27 cellular contexts compared by ENCODE assay signal in the genomic region with DNA sequence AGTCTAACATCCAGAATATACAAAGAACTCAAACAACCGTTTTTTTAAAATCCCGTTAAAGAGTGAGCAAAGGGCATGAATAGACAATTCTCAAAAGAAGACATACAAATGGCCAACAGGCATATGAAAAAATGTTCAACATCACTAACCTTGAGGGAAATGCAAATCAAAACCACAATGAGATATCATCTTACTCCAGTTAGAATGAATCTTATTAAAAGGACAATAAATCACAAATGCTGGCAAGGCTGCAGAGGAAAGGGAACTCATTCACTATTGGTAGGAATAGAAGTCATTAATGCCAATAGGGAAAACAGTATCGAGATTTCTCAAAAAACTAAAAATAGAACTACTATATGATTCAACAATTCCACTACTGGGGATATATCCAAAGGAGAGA.
"Had no signal": no experiment of that assay in that cellular context is flagged by ENCODE, and none has a peak within 500 bp of the region (broad histone marks: within the 10 kb centered on the region; RNA-seq: fewer than 3 reads in every experiment).

No MANE protein-coding gene starts in this region.

- H3K4me2 ChIP-seq: neural progenitor cell, smooth muscle cell had no signal

- H3K36me3 ChIP-seq: left ventricle myocardium inferior, neutrophil, right atrium auricular region, right lobe of liver, tibial nerve, uterus had no signal

- H3K27me3 Mint-ChIP-seq: stimulated activated memory B cell treated with anti-CD40 and anti-IgM and Interleukin-4, amounts not matched to agents 10 μg/mL and 1 μg/mL and 100 μg/mL, for 72 hours; stimulated activated naive CD8-positive, alpha-beta T cell treated with anti-CD3 and anti-CD28 coated beads, Interleukin-15, amount 100 ng/mL, for 72 hours had no signal

- H3K27me3 ChIP-seq: neural progenitor cell, neutrophil, right atrium auricular region, right lobe of liver, tibial nerve, uterus had no signal

- H3K4me3 Mint-ChIP-seq: immature natural killer cell; mesothelial cell of epicardium; naive B cell; natural killer cell; nephron progenitor cell; neural progenitor cell; stimulated activated memory B cell treated with anti-CD40 and anti-IgM and Interleukin-4, amounts not matched to agents 10 μg/mL and 1 μg/mL and 100 μg/mL, for 72 hours; stimulated activated naive CD8-positive, alpha-beta T cell treated with anti-CD3 and anti-CD28 coated beads, Interleukin-15, amount 100 ng/mL, for 72 hours; type B pancreatic cell had no signal

- ATAC-seq: natural killer cell; right lobe of liver; stimulated activated memory B cell treated with anti-CD40 and anti-IgM and Interleukin-4, amounts not matched to agents 10 μg/mL and 1 μg/mL and 100 μg/mL, for 72 hours; stimulated activated naive CD8-positive, alpha-beta T cell treated with anti-CD3 and anti-CD28 coated beads, Interleukin-15, amount 100 ng/mL, for 72 hours had no signal

- H3K27ac Mint-ChIP-seq: immature natural killer cell; mesothelial cell of epicardium; naive B cell; natural killer cell; nephron progenitor cell; neural progenitor cell; stimulated activated memory B cell treated with anti-CD40 and anti-IgM and Interleukin-4, amounts not matched to agents 10 μg/mL and 1 μg/mL and 100 μg/mL, for 72 hours; stimulated activated naive CD8-positive, alpha-beta T cell treated with anti-CD3 and anti-CD28 coated beads, Interleukin-15, amount 100 ng/mL, for 72 hours; type B pancreatic cell had no signal

- H3K9ac ChIP-seq: neural progenitor cell, parathyroid adenoma had no signal

- H2AFZ ChIP-seq: neural progenitor cell, parathyroid adenoma had no signal

- H3K79me2 ChIP-seq: parathyroid adenoma had no signal

- H3K36me3 Mint-ChIP-seq: immature natural killer cell; naive B cell; natural killer cell; neural progenitor cell; stimulated activated memory B cell treated with anti-CD40 and anti-IgM and Interleukin-4, amounts not matched to agents 10 μg/mL and 1 μg/mL and 100 μg/mL, for 72 hours; type B pancreatic cell had no signal

- H3K27ac ChIP-seq: left ventricle myocardium inferior, neural progenitor cell, neutrophil, parathyroid adenoma, right atrium auricular region, right lobe of liver, tibial nerve, uterus had no signal

- H3K4me1 Mint-ChIP-seq: immature natural killer cell; naive B cell; natural killer cell; nephron progenitor cell; stimulated activated memory B cell treated with anti-CD40 and anti-IgM and Interleukin-4, amounts not matched to agents 10 μg/mL and 1 μg/mL and 100 μg/mL, for 72 hours; stimulated activated naive CD8-positive, alpha-beta T cell treated with anti-CD3 and anti-CD28 coated beads, Interleukin-15, amount 100 ng/mL, for 72 hours had no signal

- H3K4me3 ChIP-seq: left ventricle myocardium inferior, lung, neural progenitor cell, right atrium auricular region, right lobe of liver, smooth muscle cell, tibial nerve, uterus had no signal

- H3K4me1 ChIP-seq: left ventricle myocardium inferior, neural progenitor cell, parathyroid adenoma, right atrium auricular region, right lobe of liver, tibial nerve, uterus had no signal

- H3K9me3 ChIP-seq: neutrophil, right lobe of liver, uterus had no signal

- DNase-seq: immature natural killer cell; kidney; left ventricle myocardium inferior; mesendoderm; naive B cell; natural killer cell; nephron progenitor cell; occipital lobe; right lobe of liver; stimulated activated CD4-positive, alpha-beta T cell treated with anti-CD3 and anti-CD28 coated beads, Interleukin-1b, Interleukin-23, amount 100 ng/mL, for 48 hours; stimulated activated CD4-positive, alpha-beta T cell treated with anti-CD3 and anti-CD28 coated beads, Interleukin-2, amount 100 ng/mL, for 48 hours; stimulated activated CD4-positive, alpha-beta T cell treated with anti-CD3 and anti-CD28 coated beads, Interleukin-4, amount 100 ng/mL, for 4 hours; stimulated activated CD8-positive, alpha-beta memory T cell treated with anti-CD3 and anti-CD28 coated beads, Interleukin-4, amount 100 ng/mL, for 48 hours; stimulated activated naive CD4-positive, alpha-beta T cell treated with Interleukin-2 at 50 U/mL for 16 hours; stimulated activated naive CD8-positive, alpha-beta T cell treated with anti-CD3 and anti-CD28 coated beads, Interleukin-15, amount 100 ng/mL, for 72 hours; substantia nigra; uterus had no signal
